In the genomic region with DNA sequence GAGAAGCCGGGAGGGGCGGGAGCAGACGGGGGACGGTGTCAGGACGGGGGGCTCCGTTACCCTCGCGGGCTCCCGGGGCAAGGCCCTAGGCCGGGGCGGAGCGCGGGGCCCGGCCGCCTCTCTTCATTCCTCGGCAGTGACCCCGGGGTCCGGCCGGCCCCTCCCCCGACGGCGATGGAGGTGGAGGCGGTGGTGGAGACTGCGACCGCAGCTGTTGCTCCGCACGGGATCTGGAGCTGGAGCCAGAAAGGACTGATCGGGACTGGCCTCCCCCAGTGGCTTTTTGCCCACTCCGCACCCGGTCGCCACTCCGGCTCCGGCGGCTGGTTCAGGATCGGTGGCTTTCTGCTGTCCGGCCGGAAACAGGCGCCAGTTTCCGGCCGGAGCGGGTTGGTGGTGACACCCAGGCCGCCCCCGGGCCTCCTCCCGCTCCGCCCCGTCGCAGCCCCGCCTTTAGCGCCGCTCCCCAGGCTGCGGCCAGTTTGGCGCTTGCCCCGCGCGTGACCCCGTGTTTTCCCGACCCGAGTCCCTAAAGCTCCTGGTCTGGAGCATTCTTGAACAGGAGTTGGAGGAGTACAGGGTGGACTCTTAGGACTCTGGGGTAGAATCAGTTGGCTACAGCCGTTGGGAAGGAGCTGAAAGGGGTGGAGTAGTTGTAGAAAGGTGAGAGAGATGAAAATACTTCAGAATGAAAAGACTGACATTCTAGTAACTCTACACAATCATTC, we compare ENCODE assay signal across 1 cellular context.
A peak's percentile ranks its signal among the peaks of the same experiment; 100 is the strongest.
TF ChIP-seq lines count a peak whose summit lies in the region.

A gene (minus strand): TSS at position 339 of the 728 bp plus-strand sequence. CDS start 33,216 bp downstream, outside the sequence.

TF ChIP-seq in HepG2, 621 proteins besides CTCF, POLR2A, EP300 and RAD21 (continued from another document and continues in another):
- TF ChIP-seq, protein P1, sequence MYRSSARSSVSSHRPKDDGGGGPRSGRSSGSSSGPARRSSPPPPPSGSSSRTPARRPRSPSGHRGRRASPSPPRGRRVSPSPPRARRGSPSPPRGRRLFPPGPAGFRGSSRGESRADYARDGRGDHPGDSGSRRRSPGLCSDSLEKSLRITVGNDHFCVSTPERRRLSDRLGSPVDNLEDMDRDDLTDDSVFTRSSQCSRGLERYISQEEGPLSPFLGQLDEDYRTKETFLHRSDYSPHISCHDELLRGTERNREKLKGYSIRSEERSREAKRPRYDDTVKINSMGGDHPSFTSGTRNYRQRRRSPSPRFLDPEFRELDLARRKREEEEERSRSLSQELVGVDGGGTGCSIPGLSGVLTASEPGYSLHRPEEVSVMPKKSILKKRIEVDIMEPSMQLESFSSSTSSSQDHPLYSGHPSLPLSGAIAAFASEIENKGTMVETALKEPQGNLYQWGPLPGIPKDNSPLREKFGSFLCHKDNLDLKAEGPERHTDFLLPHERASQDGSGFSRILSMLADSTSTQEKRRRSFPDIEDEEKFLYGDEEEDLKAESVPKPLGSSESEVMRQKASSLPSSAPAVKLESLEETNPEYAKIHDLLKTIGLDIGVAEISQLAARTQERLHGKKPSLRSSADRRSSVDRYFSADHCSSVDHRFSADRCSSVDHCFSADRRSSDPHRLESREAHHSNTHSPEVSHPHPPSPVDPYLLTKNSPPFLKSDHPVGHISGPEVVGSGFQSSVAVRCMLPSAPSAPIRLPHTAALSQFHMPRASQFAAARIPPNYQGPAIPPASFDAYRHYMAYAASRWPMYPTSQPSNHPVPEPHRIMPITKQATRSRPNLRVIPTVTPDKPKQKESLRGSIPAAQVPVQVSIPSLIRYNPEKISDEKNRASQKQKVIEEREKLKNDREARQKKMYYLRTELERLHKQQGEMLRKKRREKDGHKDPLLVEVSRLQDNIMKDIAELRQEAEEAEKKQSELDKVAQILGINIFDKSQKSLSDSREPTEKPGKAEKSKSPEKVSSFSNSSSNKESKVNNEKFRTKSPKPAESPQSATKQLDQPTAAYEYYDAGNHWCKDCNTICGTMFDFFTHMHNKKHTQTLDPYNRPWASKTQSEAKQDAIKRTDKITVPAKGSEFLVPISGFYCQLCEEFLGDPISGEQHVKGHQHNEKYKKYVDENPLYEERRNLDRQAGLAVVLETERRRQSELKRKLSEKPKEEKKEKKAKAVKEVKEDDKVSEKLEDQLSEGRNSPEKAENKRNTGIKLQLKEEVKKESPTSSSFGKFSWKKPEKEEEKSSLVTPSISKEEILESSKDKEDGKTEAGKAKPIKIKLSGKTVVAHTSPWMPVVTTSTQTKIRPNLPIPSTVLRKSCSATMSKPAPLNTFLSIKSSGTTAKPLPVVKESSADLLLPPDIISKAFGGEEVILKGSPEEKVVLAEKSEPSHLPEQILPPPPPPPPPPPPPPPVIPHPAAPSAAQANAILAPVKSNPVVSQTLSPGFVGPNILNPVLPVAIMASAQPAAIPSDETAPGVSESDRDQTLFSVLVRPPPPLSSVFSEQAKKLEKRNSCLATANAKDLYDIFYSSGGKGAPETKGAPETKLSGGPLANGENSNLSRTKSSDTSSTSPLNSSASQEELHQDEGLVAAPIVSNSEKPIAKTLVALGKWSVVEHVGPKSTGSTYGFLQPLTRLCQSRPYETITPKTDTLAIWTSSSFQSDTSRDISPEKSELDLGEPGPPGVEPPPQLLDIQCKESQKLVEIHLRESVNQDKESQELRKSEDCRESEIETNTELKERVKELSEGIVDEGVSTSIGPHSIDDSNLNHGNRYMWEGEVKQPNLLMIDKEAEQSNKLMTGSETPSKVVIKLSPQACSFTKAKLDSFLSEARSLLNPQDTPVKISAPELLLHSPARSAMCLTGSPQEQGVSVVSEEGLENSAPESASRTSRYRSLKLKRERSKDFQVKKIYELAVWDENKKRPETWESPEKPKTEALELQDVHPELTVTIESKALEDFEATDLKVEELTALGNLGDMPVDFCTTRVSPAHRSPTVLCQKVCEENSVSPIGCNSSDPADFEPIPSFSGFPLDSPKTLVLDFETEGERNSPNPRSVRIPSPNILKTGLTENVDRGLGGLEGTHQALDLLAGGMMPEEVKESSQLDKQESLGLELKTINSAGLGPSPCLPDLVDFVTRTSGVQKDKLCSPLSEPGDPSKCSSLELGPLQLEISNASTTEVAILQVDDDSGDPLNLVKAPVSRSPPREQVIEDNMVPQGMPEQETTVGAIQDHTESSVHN (CRISPR knock-in tag; IDR thresholded peaks at IDR 0.05), result no peak
- TF ChIP-seq ZFP41 (CRISPR knock-in tag; IDR thresholded peaks at IDR 0.05; ENCODE audit: borderline replicate concordance) (no peak), ZNF746 (CRISPR knock-in tag; IDR thresholded peaks at IDR 0.05) (peak; percentile 53; the same call in 1 of the 2 replicates), MLLT10 (CRISPR knock-in tag; IDR thresholded peaks at IDR 0.05) (no peak), MIER2 (CRISPR knock-in tag; IDR thresholded peaks at IDR 0.05) (no peak), ATM (IDR thresholded peaks at IDR 0.05; ENCODE audit: borderline replicate concordance) (no peak), ZNF589 (CRISPR knock-in tag; conservative IDR thresholded peaks at IDR 0.05) (no peak), THYN1 (CRISPR knock-in tag; IDR thresholded peaks at IDR 0.05; ENCODE audit: borderline replicate concordance, low read depth) (0 out of 2 replicates have a peak, but pooled peaks have one; percentile 76), CENPT (CRISPR knock-in tag; IDR thresholded peaks at IDR 0.05; ENCODE audit: low read depth) (no peak), ZNF343 (CRISPR knock-in tag; IDR thresholded peaks at IDR 0.05) (peak; percentile 88), SIN3A (IDR thresholded peaks at IDR 0.05; ENCODE audit: borderline replicate concordance, low read depth, low read length) (peak; percentile 52; the same call in 1 of the 2 replicates), ZFX (CRISPR knock-in tag; IDR thresholded peaks at IDR 0.05; ENCODE audit: low read depth) (peak; percentile 88), BORCS8-MEF2B (CRISPR knock-in tag; IDR thresholded peaks at IDR 0.05) (peak; percentile 71; the same call in 1 of the 2 replicates), NR2F6 (IDR thresholded peaks at IDR 0.05) (peak; percentile 11; the same call in 1 of the 2 replicates), NR2F6 (CRISPR knock-in tag; IDR thresholded peaks at IDR 0.05) (peak; percentile 75), ZNF225 (CRISPR knock-in tag; IDR thresholded peaks at IDR 0.05) (peak; percentile 84; the same call in 1 of the 2 replicates), DNMT3B (CRISPR knock-in tag; conservative IDR thresholded peaks at IDR 0.05) (no peak), HMG20A (CRISPR knock-in tag; IDR thresholded peaks at IDR 0.05; ENCODE audit: borderline replicate concordance) (0 out of 2 replicates have a peak, but pooled peaks have one; percentile 32), ZNF253 (CRISPR knock-in tag; IDR thresholded peaks at IDR 0.05; ENCODE audit: borderline replicate concordance) (no peak), ZNF24 (IDR thresholded peaks at IDR 0.05) (peak; percentile 43), ETV6 (CRISPR knock-in tag; conservative IDR thresholded peaks at IDR 0.05) (peak; percentile 78; the same call in 1 of the 2 replicates), HNRNPK (IDR thresholded peaks at IDR 0.05; ENCODE audit: low read depth, low read length, poor library complexity, severe bottlenecking) (peak; percentile 78), NR1H2 (CRISPR knock-in tag; IDR thresholded peaks at IDR 0.05; ENCODE audit: borderline replicate concordance, low read depth) (no peak)
- TF ChIP-seq, protein P2, sequence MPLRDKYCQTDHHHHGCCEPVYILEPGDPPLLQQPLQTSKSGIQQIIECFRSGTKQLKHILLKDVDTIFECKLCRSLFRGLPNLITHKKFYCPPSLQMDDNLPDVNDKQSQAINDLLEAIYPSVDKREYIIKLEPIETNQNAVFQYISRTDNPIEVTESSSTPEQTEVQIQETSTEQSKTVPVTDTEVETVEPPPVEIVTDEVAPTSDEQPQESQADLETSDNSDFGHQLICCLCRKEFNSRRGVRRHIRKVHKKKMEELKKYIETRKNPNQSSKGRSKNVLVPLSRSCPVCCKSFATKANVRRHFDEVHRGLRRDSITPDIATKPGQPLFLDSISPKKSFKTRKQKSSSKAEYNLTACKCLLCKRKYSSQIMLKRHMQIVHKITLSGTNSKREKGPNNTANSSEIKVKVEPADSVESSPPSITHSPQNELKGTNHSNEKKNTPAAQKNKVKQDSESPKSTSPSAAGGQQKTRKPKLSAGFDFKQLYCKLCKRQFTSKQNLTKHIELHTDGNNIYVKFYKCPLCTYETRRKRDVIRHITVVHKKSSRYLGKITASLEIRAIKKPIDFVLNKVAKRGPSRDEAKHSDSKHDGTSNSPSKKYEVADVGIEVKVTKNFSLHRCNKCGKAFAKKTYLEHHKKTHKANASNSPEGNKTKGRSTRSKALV (CRISPR knock-in tag; IDR thresholded peaks at IDR 0.05), result peak; percentile 61; the same call in 1 of the 2 replicates
- TF ChIP-seq, protein P3, sequence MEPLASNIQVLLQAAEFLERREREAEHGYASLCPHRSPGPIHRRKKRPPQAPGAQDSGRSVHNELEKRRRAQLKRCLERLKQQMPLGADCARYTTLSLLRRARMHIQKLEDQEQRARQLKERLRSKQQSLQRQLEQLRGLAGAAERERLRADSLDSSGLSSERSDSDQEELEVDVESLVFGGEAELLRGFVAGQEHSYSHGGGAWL (CRISPR knock-in tag; IDR thresholded peaks at IDR 0.05), result peak; percentile 92
- TF ChIP-seq, protein P4, sequence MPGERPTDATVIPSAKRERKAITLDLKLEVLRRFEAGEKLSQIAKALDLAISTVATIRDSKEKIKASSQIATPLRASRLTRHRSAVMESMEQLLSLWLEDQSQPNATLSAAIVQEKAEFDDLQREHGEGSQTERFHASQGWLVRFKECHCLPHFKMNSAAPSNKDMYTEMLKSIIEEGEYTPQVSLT (CRISPR knock-in tag; IDR thresholded peaks at IDR 0.05; ENCODE audit: borderline replicate concordance, low read depth), result no peak
- TF ChIP-seq, protein P5, sequence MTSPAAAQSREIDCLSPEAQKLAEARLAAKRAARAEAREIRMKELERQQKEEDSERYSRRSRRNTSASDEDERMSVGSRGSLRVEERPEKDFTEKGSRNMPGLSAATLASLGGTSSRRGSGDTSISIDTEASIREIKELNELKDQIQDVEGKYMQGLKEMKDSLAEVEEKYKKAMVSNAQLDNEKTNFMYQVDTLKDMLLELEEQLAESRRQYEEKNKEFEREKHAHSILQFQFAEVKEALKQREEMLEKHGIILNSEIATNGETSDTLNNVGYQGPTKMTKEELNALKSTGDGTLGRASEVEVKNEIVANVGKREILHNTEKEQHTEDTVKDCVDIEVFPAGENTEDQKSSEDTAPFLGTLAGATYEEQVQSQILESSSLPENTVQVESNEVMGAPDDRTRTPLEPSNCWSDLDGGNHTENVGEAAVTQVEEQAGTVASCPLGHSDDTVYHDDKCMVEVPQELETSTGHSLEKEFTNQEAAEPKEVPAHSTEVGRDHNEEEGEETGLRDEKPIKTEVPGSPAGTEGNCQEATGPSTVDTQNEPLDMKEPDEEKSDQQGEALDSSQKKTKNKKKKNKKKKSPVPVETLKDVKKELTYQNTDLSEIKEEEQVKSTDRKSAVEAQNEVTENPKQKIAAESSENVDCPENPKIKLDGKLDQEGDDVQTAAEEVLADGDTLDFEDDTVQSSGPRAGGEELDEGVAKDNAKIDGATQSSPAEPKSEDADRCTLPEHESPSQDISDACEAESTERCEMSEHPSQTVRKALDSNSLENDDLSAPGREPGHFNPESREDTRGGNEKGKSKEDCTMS (CRISPR knock-in tag; conservative IDR thresholded peaks at IDR 0.05), result no peak; the same call in 1 of the 2 replicates
- TF ChIP-seq, protein P6, sequence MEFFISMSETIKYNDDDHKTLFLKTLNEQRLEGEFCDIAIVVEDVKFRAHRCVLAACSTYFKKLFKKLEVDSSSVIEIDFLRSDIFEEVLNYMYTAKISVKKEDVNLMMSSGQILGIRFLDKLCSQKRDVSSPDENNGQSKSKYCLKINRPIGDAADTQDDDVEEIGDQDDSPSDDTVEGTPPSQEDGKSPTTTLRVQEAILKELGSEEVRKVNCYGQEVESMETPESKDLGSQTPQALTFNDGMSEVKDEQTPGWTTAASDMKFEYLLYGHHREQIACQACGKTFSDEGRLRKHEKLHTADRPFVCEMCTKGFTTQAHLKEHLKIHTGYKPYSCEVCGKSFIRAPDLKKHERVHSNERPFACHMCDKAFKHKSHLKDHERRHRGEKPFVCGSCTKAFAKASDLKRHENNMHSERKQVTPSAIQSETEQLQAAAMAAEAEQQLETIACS (CRISPR knock-in tag; IDR thresholded peaks at IDR 0.05), result no peak
- TF ChIP-seq, protein P7, sequence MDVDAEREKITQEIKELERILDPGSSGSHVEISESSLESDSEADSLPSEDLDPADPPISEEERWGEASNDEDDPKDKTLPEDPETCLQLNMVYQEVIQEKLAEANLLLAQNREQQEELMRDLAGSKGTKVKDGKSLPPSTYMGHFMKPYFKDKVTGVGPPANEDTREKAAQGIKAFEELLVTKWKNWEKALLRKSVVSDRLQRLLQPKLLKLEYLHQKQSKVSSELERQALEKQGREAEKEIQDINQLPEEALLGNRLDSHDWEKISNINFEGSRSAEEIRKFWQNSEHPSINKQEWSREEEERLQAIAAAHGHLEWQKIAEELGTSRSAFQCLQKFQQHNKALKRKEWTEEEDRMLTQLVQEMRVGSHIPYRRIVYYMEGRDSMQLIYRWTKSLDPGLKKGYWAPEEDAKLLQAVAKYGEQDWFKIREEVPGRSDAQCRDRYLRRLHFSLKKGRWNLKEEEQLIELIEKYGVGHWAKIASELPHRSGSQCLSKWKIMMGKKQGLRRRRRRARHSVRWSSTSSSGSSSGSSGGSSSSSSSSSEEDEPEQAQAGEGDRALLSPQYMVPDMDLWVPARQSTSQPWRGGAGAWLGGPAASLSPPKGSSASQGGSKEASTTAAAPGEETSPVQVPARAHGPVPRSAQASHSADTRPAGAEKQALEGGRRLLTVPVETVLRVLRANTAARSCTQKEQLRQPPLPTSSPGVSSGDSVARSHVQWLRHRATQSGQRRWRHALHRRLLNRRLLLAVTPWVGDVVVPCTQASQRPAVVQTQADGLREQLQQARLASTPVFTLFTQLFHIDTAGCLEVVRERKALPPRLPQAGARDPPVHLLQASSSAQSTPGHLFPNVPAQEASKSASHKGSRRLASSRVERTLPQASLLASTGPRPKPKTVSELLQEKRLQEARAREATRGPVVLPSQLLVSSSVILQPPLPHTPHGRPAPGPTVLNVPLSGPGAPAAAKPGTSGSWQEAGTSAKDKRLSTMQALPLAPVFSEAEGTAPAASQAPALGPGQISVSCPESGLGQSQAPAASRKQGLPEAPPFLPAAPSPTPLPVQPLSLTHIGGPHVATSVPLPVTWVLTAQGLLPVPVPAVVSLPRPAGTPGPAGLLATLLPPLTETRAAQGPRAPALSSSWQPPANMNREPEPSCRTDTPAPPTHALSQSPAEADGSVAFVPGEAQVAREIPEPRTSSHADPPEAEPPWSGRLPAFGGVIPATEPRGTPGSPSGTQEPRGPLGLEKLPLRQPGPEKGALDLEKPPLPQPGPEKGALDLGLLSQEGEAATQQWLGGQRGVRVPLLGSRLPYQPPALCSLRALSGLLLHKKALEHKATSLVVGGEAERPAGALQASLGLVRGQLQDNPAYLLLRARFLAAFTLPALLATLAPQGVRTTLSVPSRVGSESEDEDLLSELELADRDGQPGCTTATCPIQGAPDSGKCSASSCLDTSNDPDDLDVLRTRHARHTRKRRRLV (CRISPR knock-in tag; IDR thresholded peaks at IDR 0.05), result peak; percentile 85; the same call in 1 of the 2 replicates
- TF ChIP-seq, protein P8, sequence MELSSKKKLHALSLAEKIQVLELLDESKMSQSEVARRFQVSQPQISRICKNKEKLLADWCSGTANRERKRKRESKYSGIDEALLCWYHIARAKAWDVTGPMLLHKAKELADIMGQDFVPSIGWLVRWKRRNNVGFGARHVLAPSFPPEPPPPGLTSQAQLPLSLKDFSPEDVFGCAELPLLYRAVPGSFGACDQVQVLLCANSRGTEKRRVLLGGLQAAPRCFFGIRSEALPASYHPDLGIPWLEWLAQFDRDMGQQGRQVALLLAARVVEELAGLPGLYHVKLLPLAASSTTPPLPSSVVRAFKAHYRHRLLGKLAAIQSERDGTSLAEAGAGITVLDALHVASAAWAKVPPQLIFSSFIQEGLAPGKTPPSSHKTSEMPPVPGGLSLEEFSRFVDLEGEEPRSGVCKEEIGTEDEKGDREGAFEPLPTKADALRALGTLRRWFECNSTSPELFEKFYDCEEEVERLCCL (CRISPR knock-in tag; IDR thresholded peaks at IDR 0.05; ENCODE audit: borderline replicate concordance), result no peak
